ENCODE assay signal across 19 cellular contexts in the genomic region with DNA sequence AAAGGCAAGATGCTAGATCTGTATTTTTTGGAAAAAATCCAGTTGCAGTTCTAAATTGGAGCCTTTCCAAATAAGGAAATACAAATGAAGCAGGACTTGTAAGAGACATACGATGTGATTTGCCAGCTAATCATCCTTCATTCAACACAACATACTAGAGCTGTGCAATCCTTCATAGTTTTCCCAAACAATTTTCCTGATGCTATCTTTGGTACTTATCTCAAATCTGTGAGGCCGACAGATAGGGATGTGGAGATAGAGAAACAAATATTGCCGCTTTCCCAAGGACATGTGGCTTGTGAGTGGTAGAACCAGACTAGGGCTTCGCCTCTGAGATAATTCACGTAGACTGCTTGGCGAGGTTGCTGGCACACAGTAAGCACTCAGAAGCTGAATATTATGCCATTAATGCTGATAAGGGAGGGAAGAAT.
DNase-seq lines count a peak whose midpoint lies in the region; ATAC-seq and TF ChIP-seq lines count a peak whose summit lies in the region.
"Had no signal": no experiment of that assay in that cellular context is flagged by ENCODE, and none has a peak within 500 bp of the region (broad histone marks: within the 10 kb centered on the region; RNA-seq: fewer than 3 reads in every experiment).

No MANE protein-coding gene starts in this region.

- CTCF ChIA-PET in activated naive CD4-positive, alpha-beta T cell treated with anti-CD3 and anti-CD28 coated beads, Interleukin-2, amount 10 ng/mL, durations not matched to agents 7 days and 5 days (lab: Charles Lee) = no interaction called here

- peak; percentile 17 for DNase-seq in LNCaP clone FGC (ENCODE audit: low read depth)
- peak; percentile 32 for DNase-seq in dermis blood vessel endothelial cell
- peak in 1 of 3 donors; percentile 32 for DNase-seq in right cardiac atrium
- peak; percentile 13 for DNase-seq in pulmonary artery endothelial cell (ENCODE audit: low read depth, low spot score)
- DNase-seq in activated naive CD4-positive, alpha-beta T cell treated with anti-CD3 and anti-CD28 coated beads, Interleukin-2, amount 10 ng/mL, durations not matched to agents 7 days and 5 days = no peak
- DNase-seq in substantia nigra (lab: John Stamatoyannopoulos, UW) = no peak
- no peak for DNase-seq in caudate nucleus (lab: John Stamatoyannopoulos, UW)
- DNase-seq: amniotic stem cell; C1 segment of cervical spinal cord; DMS53; naive thymus-derived CD8-positive, alpha-beta T cell; NCI-H1436; NCI-H774; PC-3; spleen had no signal

- H3K36me3 Mint-ChIP-seq in activated naive CD4-positive, alpha-beta T cell treated with anti-CD3 and anti-CD28 coated beads, Interleukin-2, amount 10 ng/mL, durations not matched to agents 7 days and 5 days = no peaks in the 10 kb centered on the region

- H3K27me3 ChIP-seq in right cardiac atrium (ENCODE audit: control insufficient read depth, insufficient read depth) = no peaks in the 10 kb centered on the region
- H3K27me3 ChIP-seq: SJSA1, spleen, tibial nerve had no signal

- intact Hi-C loops in right cardiac atrium (cut with DNase I) = loop anchor here in 1 of 4 donors (10.0 kb wide), 1 partner anchor 118 kb away; no protein-coding TSS in a partner anchor

- H3K4me3 ChIP-seq in LNCaP clone FGC (ENCODE audit: low read depth, low read length) = no peak overlapping the region
- H3K4me3 ChIP-seq in right cardiac atrium (ENCODE audit: low read length) = no peak overlapping the region
- H3K4me3 ChIP-seq: prostate gland, SJSA1, spleen, tibial nerve had no signal

- WGBS in right cardiac atrium = 25% methylated on average over 6 of the region's 6 CpGs

- H3K4me3 Mint-ChIP-seq in activated naive CD4-positive, alpha-beta T cell treated with anti-CD3 and anti-CD28 coated beads, Interleukin-2, amount 10 ng/mL, durations not matched to agents 7 days and 5 days = no peak overlapping the region
- H3K4me3 Mint-ChIP-seq: naive thymus-derived CD8-positive, alpha-beta T cell had no signal

- no peaks in the 10 kb centered on the region for H3K9me3 ChIP-seq in right cardiac atrium (ENCODE audit: control insufficient read depth, low read length)
- H3K9me3 ChIP-seq: prostate gland, SJSA1, spleen, tibial nerve had no signal

- H3K27ac Mint-ChIP-seq in activated naive CD4-positive, alpha-beta T cell treated with anti-CD3 and anti-CD28 coated beads, Interleukin-2, amount 10 ng/mL, durations not matched to agents 7 days and 5 days = no peak overlapping the region

- H3K4me1 ChIP-seq in right cardiac atrium (ENCODE audit: control insufficient read depth, insufficient read depth, low read length) = peaks cover 5% of the 10 kb centered on the region
- H3K4me1 ChIP-seq: SJSA1 had no signal

- no peaks in the 10 kb centered on the region for H3K27me3 Mint-ChIP-seq in activated naive CD4-positive, alpha-beta T cell treated with anti-CD3 and anti-CD28 coated beads, Interleukin-2, amount 10 ng/mL, durations not matched to agents 7 days and 5 days
- H3K27me3 Mint-ChIP-seq: naive thymus-derived CD8-positive, alpha-beta T cell had no signal

- no peaks in the 10 kb centered on the region for H3K4me1 Mint-ChIP-seq in activated naive CD4-positive, alpha-beta T cell treated with anti-CD3 and anti-CD28 coated beads, Interleukin-2, amount 10 ng/mL, durations not matched to agents 7 days and 5 days

- peak overlapping the region; percentile 43 for H3K27ac ChIP-seq in right cardiac atrium (ENCODE audit: low read length)
- H3K27ac ChIP-seq in substantia nigra (ENCODE audit: low read depth, low read length, poor library complexity, severe bottlenecking) = no peak overlapping the region
- H3K27ac ChIP-seq in caudate nucleus (ENCODE audit: low read depth, low read length) = no peak overlapping the region
- H3K27ac ChIP-seq: prostate gland, SJSA1, spleen, tibial nerve had no signal

- TF ChIP-seq CTCF in LNCaP clone FGC (IDR thresholded peaks at IDR 0.05; ENCODE audit: control insufficient read depth, extremely low read depth, insufficient read depth) = no peak

- ATAC-seq in right cardiac atrium = peak; percentile 75 to 77
- ATAC-seq in GM19023 (IDR thresholded peaks at IDR 0.05; ENCODE audit: unreplicated experiment) = no peak
- ATAC-seq: naive thymus-derived CD8-positive, alpha-beta T cell; PC-3 had no signal

- H3K9me3 Mint-ChIP-seq in activated naive CD4-positive, alpha-beta T cell treated with anti-CD3 and anti-CD28 coated beads, Interleukin-2, amount 10 ng/mL, durations not matched to agents 7 days and 5 days = no peaks in the 10 kb centered on the region
- H3K9me3 Mint-ChIP-seq: naive thymus-derived CD8-positive, alpha-beta T cell had no signal

Comparison
In these comparisons a context has a peak if more than half of its experiments do, and no peak if none do; other contexts are left out.
1. DNase-seq: peak in LNCaP clone FGC (single experiment), dermis blood vessel endothelial cell (single experiment) and pulmonary artery endothelial cell (single experiment); none in activated naive CD4-positive, alpha-beta T cell treated with anti-CD3 and anti-CD28 coated beads, Interleukin-2, amount 10 ng/mL, durations not matched to agents 7 days and 5 days (single experiment), substantia nigra (0 of 49) and caudate nucleus (0 of 61).